24 cellular contexts compared by ENCODE assay signal in the genomic region with DNA sequence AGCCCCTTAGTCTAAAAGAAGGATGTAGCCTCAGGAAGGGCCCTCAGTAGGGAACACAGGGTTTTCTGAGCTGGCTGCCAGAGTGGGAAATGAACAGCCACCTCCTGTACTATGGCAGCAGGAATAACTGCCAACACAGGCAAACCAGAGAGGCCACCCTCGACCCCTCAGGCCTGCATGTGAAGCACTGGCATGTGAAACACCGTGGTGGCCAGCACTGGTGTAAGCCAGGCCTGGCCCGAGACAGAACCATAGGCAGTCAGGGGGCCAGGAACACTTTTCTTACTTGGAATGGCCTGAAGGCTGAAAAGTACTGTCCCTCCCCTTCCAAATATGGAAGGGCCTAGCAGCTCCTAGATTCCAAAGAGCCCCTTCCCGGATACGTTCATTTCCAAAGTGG. TPM values are rescaled to one million over a fixed set of nuclear protein-coding genes. Genes with fewer than 3 reads are reported as not detected.
A peak's percentile ranks its signal among the peaks of the same experiment; 100 is the strongest.
DNase-seq lines count a peak whose midpoint lies in the region; ATAC-seq, FAIRE-seq and TF ChIP-seq lines count a peak whose summit lies in the region.
"Had no signal": no experiment of that assay in that cellular context is flagged by ENCODE, and none has a peak within 500 bp of the region (broad histone marks: within the 10 kb centered on the region; RNA-seq: fewer than 3 reads in every experiment).

No MANE protein-coding gene starts in this region.

- H3K36me3 Mint-ChIP-seq in activated CD4-positive, alpha-beta T cell treated with anti-CD3 and anti-CD28 coated beads, Interleukin-2, amount 10 ng/mL, durations not matched to agents 24 days and 14 days (ENCODE audit: low read depth) = no peaks in the 10 kb centered on the region
- H3K36me3 Mint-ChIP-seq: CD4-positive, alpha-beta memory T cell had no signal

- no TSS peak for BruUV-seq in HepG2 (replicated peaks; lab: Mats Ljungman, UMichigan)

- H3K9me3 Mint-ChIP-seq in activated CD4-positive, alpha-beta T cell treated with anti-CD3 and anti-CD28 coated beads, Interleukin-2, amount 10 ng/mL, durations not matched to agents 24 days and 14 days = no peaks in the 10 kb centered on the region
- H3K9me3 Mint-ChIP-seq: CD4-positive, alpha-beta memory T cell had no signal

- no peak for TF ChIP-seq RAD21 in HepG2 (CRISPR knock-in tag; IDR thresholded peaks at IDR 0.05)

- no peak overlapping the region for H3K27ac Mint-ChIP-seq in activated CD4-positive, alpha-beta T cell treated with anti-CD3 and anti-CD28 coated beads, Interleukin-2, amount 10 ng/mL, durations not matched to agents 24 days and 14 days
- H3K27ac Mint-ChIP-seq: CD4-positive, alpha-beta memory T cell; IgD-negative memory B cell had no signal

- no peaks in the 10 kb centered on the region for H3K27me3 ChIP-seq in HepG2 (ENCODE audit: control insufficient read depth in 1 of 2, insufficient read depth in 2 of 2, low read length in 2 of 2)
- H3K27me3 ChIP-seq: BLaER1, MG63 had no signal

- no peak overlapping the region for H3K4me3 ChIP-seq in HepG2 (replicated peaks in 1 of 3; ENCODE audit: insufficient read depth in 1 of 3, low read depth in 2 of 3, low read length in 3 of 3)
- H3K4me3 ChIP-seq: BLaER1, MG63 had no signal

- peak; percentile 15 for DNase-seq in G401 (ENCODE audit: low spot score)
- DNase-seq in astrocyte of the hippocampus (ENCODE audit: low read depth, low spot score) = peak; percentile 32
- DNase-seq in HepG2 (ENCODE audit: low spot score) = no peak
- peak; percentile 46 for DNase-seq in putamen (ENCODE audit: low spot score)
- DNase-seq in activated CD4-positive, alpha-beta T cell treated with anti-CD3 and anti-CD28 coated beads, Interleukin-2, amount 10 ng/mL, durations not matched to agents 24 days and 14 days = no peak
- DNase-seq in DMS53 (lab: John Stamatoyannopoulos, UW) = no peak
- no peak for DNase-seq in NCI-H2171 (lab: John Stamatoyannopoulos, UW)
- DNase-seq: Calu3; CD4-positive, alpha-beta memory T cell; EL; Kasumi-1; MG63; NCI-H1092; NCI-H146; NCI-H2029 treated with DMSO at 0.1 percent for 48 hours; NCI-H2171 treated with DMSO at 0.1 percent for 48 hours; NCI-H446; NCI-H526 treated with DMSO at 0.1 percent for 48 hours; NK-92 treated with Interleukin-12 subunit alpha and Interleukin-12 subunit beta, amount 100 ng/mL, for 24 hours; Right ventricle myocardium superior had no signal

- H3K4me2 ChIP-seq in HepG2 (ENCODE audit: low read depth, low read length) = no peak overlapping the region

- H3K27ac ChIP-seq in HepG2 (ENCODE audit: extremely low read length, insufficient read depth, low read length) = peak overlapping the region; percentile 19

- H3K36me3 ChIP-seq in HepG2 (replicated peaks in 1 of 2; ENCODE audit: control insufficient read depth in 1 of 2, insufficient read depth in 2 of 2, low read length in 2 of 2) = peaks cover 5 to 19% of the 10 kb centered on the region in 2 experiments; a peak in 3 of 5 replicates
- H3K36me3 ChIP-seq: BLaER1, MG63 had no signal

- POLR2A ChIA-PET in HepG2 (lab: Yijun Ruan, JAX) = interaction anchor here (1.1 to 2.3 kb wide), 6 partner anchors 8 to 167 kb away, joined by 3 to 25 read pairs (median 4); no protein-coding TSS in a partner anchor

- in situ Hi-C loops in G401 (cut with HindIII; ENCODE audit: low sequenced_read_pairs) = no loop called here
- in situ Hi-C loops in HepG2 (cut with HindIII; ENCODE audit: extremely low pct_ligation_motif_present, low pct_unique_long_range_greater_than_20kb) = no loop called here

- H3K4me1 ChIP-seq in HepG2 (ENCODE audit: insufficient read depth, low read length) = peaks cover 45% of the 10 kb centered on the region

- TF ChIP-seq EP300 in HepG2 (IDR thresholded peaks at IDR 0.05; ENCODE audit: low read depth in 2 of 2, low read length in 2 of 2) = no peak
- TF ChIP-seq EP300 in HepG2 (CRISPR knock-in tag; IDR thresholded peaks at IDR 0.05; ENCODE audit: borderline replicate concordance) = no peak

- H3K4me3 Mint-ChIP-seq in activated CD4-positive, alpha-beta T cell treated with anti-CD3 and anti-CD28 coated beads, Interleukin-2, amount 10 ng/mL, durations not matched to agents 24 days and 14 days = no peak overlapping the region
- H3K4me3 Mint-ChIP-seq: CD4-positive, alpha-beta memory T cell; IgD-negative memory B cell had no signal

- intact Hi-C loops in HepG2 (cut with micrococcal nuclease; ENCODE audit: unreplicated experiment) = no loop called here
- intact Hi-C loops in activated CD4-positive, alpha-beta T cell treated with anti-CD3 and anti-CD28 coated beads, Interleukin-2, amount 10 ng/mL, durations not matched to agents 24 days and 14 days (cut with micrococcal nuclease) = no loop called here

- 89% methylated on average over 4 of the region's 5 CpGs for WGBS in HepG2 (ENCODE audit: low lambda C conversion rate)

- H3K9ac ChIP-seq in HepG2 (ENCODE audit: insufficient read depth, low read depth, low read length) = no peak overlapping the region
- H3K9ac ChIP-seq: BLaER1 had no signal

- H3K4me1 Mint-ChIP-seq in activated CD4-positive, alpha-beta T cell treated with anti-CD3 and anti-CD28 coated beads, Interleukin-2, amount 10 ng/mL, durations not matched to agents 24 days and 14 days = no peaks in the 10 kb centered on the region
- H3K4me1 Mint-ChIP-seq: CD4-positive, alpha-beta memory T cell; IgD-negative memory B cell had no signal

- no peaks in the 10 kb centered on the region for H3K27me3 Mint-ChIP-seq in activated CD4-positive, alpha-beta T cell treated with anti-CD3 and anti-CD28 coated beads, Interleukin-2, amount 10 ng/mL, durations not matched to agents 24 days and 14 days
- H3K27me3 Mint-ChIP-seq: CD4-positive, alpha-beta memory T cell; IgD-negative memory B cell had no signal

- no peak for TF ChIP-seq CTCF in HepG2 (CRISPR knock-in tag; IDR thresholded peaks at IDR 0.05)

- H2AFZ ChIP-seq in HepG2 (ENCODE audit: low read length) = no peak overlapping the region

- H4K20me1 ChIP-seq in HepG2 (ENCODE audit: insufficient read depth, low read length) = no peaks in the 10 kb centered on the region
- H4K20me1 ChIP-seq: BLaER1 had no signal

- ATAC-seq in HepG2 = peak; percentile 7; the same call in 1 of the 3 replicates

- CTCF ChIA-PET in HepG2 (lab: Yijun Ruan, JAX; ENCODE audit: low intra/inter-chr PET ratio, low total read pairs) = no interaction called here

- TF ChIP-seq POLR2A in HepG2 (IDR thresholded peaks at IDR 0.05; ENCODE audit: insufficient read depth in 1 of 2, low read depth in 2 of 2, low read length in 2 of 2) = no peak

- H3K9me3 ChIP-seq in HepG2 (ENCODE audit: low read length) = no peaks in the 10 kb centered on the region
- H3K9me3 ChIP-seq: BLaER1, MG63 had no signal

- H3K79me2 ChIP-seq in HepG2 (ENCODE audit: insufficient read depth, low read length) = peaks cover 3% of the 10 kb centered on the region

- no peak for FAIRE-seq in HepG2 (lab: Jason Lieb, UNC)
- FAIRE-seq: A204.1, H54 had no signal

TF ChIP-seq in HepG2, 621 proteins besides CTCF, POLR2A, EP300 and RAD21 (continues in another document):
- TF ChIP-seq NR2F2 (IDR thresholded peaks at IDR 0.05; ENCODE audit: borderline replicate concordance, low read depth) = no peak
- TF ChIP-seq SMAD3 (CRISPR knock-in tag; IDR thresholded peaks at IDR 0.05) = no peak
- TF ChIP-seq SMYD3 (CRISPR knock-in tag; IDR thresholded peaks at IDR 0.05) = no peak
- no peak for TF ChIP-seq JARID2 (CRISPR knock-in tag; IDR thresholded peaks at IDR 0.05; ENCODE audit: insufficient replicate concordance)
- TF ChIP-seq PHF5A (CRISPR knock-in tag; IDR thresholded peaks at IDR 0.05; ENCODE audit: low read depth, unreplicated experiment) = no peak
- TF ChIP-seq CHD4 (IDR thresholded peaks at IDR 0.05; ENCODE audit: borderline replicate concordance, low read length) = no peak
- no peak for TF ChIP-seq SALL1 (CRISPR knock-in tag; IDR thresholded peaks at IDR 0.05)
- TF ChIP-seq TEAD2 (CRISPR knock-in tag; IDR thresholded peaks at IDR 0.05) = no peak
- no peak for TF ChIP-seq ZC3H13 (CRISPR knock-in tag; IDR thresholded peaks at IDR 0.05)

RNA-seq across cellular contexts. Expression of a gene that starts 28.2 kb away (rescaled TPM):
- 11.4 and 24.6 TPM in 2 replicates for total RNA-seq in G401 (2014; rRNA removed; shearing (Covaris generic))
- 22.2 and 34.9 TPM in 2 replicates for total RNA-seq in HepG2 (2016; rRNA removed; fragmentation: Illumina TruSeq; extraction: Trizol)
- 11.0 and 15.1 TPM in 2 replicates for total RNA-seq in HepG2 (2016; cell fraction: cytosol; rRNA removed; fragmentation: Illumina TruSeq; extraction: Trizol; ENCODE audit: low read depth)
- 21.1 and 36.4 TPM in 2 replicates for total RNA-seq in HepG2 (2016; cell fraction: insoluble cytoplasmic fraction; rRNA removed; fragmentation: Illumina TruSeq; extraction: Trizol)
- total RNA-seq in HepG2 (2016; cell fraction: membrane; rRNA removed; fragmentation: Illumina TruSeq; extraction: Trizol) = 13.2 and 15.3 TPM in 2 replicates
- 42.2 and 47.8 TPM in 2 replicates for total RNA-seq in HepG2 (2016; cell fraction: nucleus; rRNA removed; fragmentation: Illumina TruSeq; extraction: Trizol)
- 37.4 and 42.8 TPM in 2 replicates for polyA plus RNA-seq in HepG2 (2011; rRNA removed)
- polyA plus RNA-seq in HepG2 (2011; cell fraction: cytosol; rRNA removed) = 13.2 and 17.2 TPM in 2 replicates
- 139 and 168 TPM in 2 replicates for polyA plus RNA-seq in HepG2 (2011; cell fraction: nucleus; rRNA removed)
- 18.2 and 24.8 TPM in 2 replicates for polyA plus RNA-seq in HepG2 (2012)
- 6.1 and 6.5 TPM in 2 replicates for polyA plus RNA-seq in HepG2 (2016; cell fraction: cytosol; fragmentation: Illumina TruSeq; extraction: Trizol; ENCODE audit: low read depth)
- 23.9 and 25.9 TPM in 2 replicates for polyA plus RNA-seq in HepG2 (2016; cell fraction: insoluble cytoplasmic fraction; fragmentation: Illumina TruSeq; extraction: Trizol; ENCODE audit: low read depth)
- 8.0 and 9.0 TPM in 2 replicates for polyA plus RNA-seq in HepG2 (2016; cell fraction: membrane; fragmentation: Illumina TruSeq; extraction: Trizol; ENCODE audit: low read depth)
- 68.3 and 69.6 TPM in 2 replicates for polyA plus RNA-seq in HepG2 (2016; cell fraction: nucleus; fragmentation: Illumina TruSeq; extraction: Trizol; ENCODE audit: insufficient read depth, low read depth)
- 36.5 and 73.0 TPM in 2 replicates for polyA minus RNA-seq in HepG2 (2011; rRNA and poly(A)+ RNA removed; ENCODE audit: low replicate concordance)
- 12.6 and 13.0 TPM in 2 replicates for polyA minus RNA-seq in HepG2 (2011; cell fraction: cytosol; rRNA and poly(A)+ RNA removed)
- 49.6 and 54.8 TPM in 2 replicates for polyA minus RNA-seq in HepG2 (2011; cell fraction: nucleus; rRNA and poly(A)+ RNA removed)
- 11.6 and 14.1 TPM in 2 replicates for total RNA-seq in activated CD4-positive, alpha-beta T cell treated with anti-CD3 and anti-CD28 coated beads, Interleukin-2, amount 10 ng/mL, durations not matched to agents 24 days and 14 days

Comparison
In these comparisons a context has a peak if more than half of its experiments do, and no peak if none do; other contexts are left out.
1. DNase-seq: peak in G401 (single experiment), astrocyte of the hippocampus (single experiment) and putamen (single experiment); none in HepG2 (single experiment), activated CD4-positive, alpha-beta T cell treated with anti-CD3 and anti-CD28 coated beads, Interleukin-2, amount 10 ng/mL, durations not matched to agents 24 days and 14 days (single experiment), DMS53 (single experiment) and NCI-H2171 (single experiment).